Comparison of ENCODE assay signal across 1 cellular context in the genomic region with DNA sequence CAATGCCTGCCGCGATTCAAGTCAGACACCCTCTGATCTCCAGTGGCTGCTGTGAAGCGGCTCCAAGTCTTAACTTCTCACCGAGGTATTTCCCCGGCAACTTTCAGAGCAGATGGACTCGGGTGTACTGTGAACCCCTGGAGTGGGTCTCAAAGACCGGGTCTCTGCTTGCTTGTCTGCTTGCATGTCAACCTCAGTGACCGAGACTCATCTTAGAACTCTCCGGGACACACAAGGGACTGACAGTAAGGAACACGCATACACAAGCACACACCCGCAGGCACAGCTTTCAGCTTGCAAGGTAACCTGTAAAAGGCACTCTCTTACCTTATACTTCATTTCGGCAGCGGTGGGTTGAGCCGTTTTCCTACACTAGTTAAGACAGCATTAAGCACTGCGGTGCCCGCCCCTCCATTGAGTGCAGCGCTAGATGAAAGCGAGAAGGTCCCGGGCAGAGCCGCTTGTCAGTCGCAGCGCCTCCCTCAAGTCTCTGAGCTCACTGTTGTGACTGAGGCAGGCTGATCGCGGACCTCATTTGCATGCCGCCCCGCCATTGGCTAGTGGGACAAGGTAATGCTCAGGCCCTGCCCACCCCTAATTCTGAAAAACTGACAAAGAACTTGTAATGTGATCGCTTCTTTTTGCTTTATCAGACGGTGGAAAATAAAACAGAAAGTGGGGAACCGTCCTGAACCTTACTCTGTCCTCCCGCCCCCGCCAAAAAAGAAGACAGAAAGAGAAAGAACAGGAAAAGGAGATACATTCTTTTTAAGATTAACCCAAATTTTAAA.
TF ChIP-seq lines count a peak whose summit lies in the region.

A gene with protein sequence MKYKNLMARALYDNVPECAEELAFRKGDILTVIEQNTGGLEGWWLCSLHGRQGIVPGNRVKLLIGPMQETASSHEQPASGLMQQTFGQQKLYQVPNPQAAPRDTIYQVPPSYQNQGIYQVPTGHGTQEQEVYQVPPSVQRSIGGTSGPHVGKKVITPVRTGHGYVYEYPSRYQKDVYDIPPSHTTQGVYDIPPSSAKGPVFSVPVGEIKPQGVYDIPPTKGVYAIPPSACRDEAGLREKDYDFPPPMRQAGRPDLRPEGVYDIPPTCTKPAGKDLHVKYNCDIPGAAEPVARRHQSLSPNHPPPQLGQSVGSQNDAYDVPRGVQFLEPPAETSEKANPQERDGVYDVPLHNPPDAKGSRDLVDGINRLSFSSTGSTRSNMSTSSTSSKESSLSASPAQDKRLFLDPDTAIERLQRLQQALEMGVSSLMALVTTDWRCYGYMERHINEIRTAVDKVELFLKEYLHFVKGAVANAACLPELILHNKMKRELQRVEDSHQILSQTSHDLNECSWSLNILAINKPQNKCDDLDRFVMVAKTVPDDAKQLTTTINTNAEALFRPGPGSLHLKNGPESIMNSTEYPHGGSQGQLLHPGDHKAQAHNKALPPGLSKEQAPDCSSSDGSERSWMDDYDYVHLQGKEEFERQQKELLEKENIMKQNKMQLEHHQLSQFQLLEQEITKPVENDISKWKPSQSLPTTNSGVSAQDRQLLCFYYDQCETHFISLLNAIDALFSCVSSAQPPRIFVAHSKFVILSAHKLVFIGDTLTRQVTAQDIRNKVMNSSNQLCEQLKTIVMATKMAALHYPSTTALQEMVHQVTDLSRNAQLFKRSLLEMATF (minus strand): TSS at position 492 of the 791 bp plus-strand sequence. CDS start 153 bp downstream, at position 339.

TF ChIP-seq in HepG2, 621 proteins besides CTCF, POLR2A, EP300 and RAD21 (continued from another document and continues in another):
- TF ChIP-seq, protein P1, sequence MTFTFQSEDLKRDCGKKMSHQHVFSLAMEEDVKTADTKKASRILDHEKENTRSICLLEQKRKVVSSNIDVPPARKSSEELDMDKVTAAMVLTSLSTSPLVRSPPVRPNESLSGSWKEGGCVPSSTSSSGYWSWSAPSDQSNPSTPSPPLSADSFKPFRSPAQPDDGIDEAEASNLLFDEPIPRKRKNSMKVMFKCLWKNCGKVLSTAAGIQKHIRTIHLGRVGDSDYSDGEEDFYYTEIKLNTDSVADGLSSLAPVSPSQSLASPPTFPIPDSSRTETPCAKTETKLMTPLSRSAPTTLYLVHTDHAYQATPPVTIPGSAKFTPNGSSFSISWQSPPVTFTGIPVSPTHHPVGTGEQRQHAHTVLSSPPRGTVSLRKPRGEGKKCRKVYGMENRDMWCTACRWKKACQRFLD (CRISPR knock-in tag; IDR thresholded peaks at IDR 0.05; ENCODE audit: borderline replicate concordance) = no peak
- TF ChIP-seq SETDB1 (CRISPR knock-in tag; IDR thresholded peaks at IDR 0.05; ENCODE audit: borderline replicate concordance) (no peak), KLF16 (CRISPR knock-in tag; IDR thresholded peaks at IDR 0.05) (peak in 1 of 2 experiments; percentile 76; a peak in 2 of 4 replicates), PCBP2 (optimal IDR thresholded peaks at IDR 0.05; ENCODE audit: low read depth, low read length, poor library complexity, severe bottlenecking) (no peak), SPEN (CRISPR knock-in tag; IDR thresholded peaks at IDR 0.05; ENCODE audit: low read depth) (peak; percentile 56; the same call in 1 of the 2 replicates), ADNP (CRISPR knock-in tag; IDR thresholded peaks at IDR 0.05) (no peak), KLF15 (CRISPR knock-in tag; IDR thresholded peaks at IDR 0.05; ENCODE audit: borderline replicate concordance) (no peak), ZSCAN12 (CRISPR knock-in tag; IDR thresholded peaks at IDR 0.05) (peak; percentile 95; the same call in 1 of the 2 replicates), ZFP37 (CRISPR knock-in tag; IDR thresholded peaks at IDR 0.05; ENCODE audit: borderline replicate concordance) (0 out of 2 replicates have a peak, but pooled peaks have one; percentile 17), SALL2 (CRISPR knock-in tag; IDR thresholded peaks at IDR 0.05) (no peak), NCOA5 (CRISPR knock-in tag; IDR thresholded peaks at IDR 0.05) (no peak), ZFYVE20 (CRISPR knock-in tag; IDR thresholded peaks at IDR 0.05; ENCODE audit: borderline replicate concordance, low read depth) (no peak), HHEX (CRISPR knock-in tag; IDR thresholded peaks at IDR 0.05) (no peak), ZNF441 (CRISPR knock-in tag; IDR thresholded peaks at IDR 0.05; ENCODE audit: borderline replicate concordance) (peak; percentile 74; the same call in 1 of the 2 replicates), ARNTL (CRISPR knock-in tag; IDR thresholded peaks at IDR 0.05) (peak; percentile 39; the same call in 1 of the 2 replicates), PLRG1 (conservative IDR thresholded peaks at IDR 0.05) (no peak), YEATS4 (CRISPR knock-in tag; IDR thresholded peaks at IDR 0.05; ENCODE audit: borderline replicate concordance) (no peak), GATAD1 (CRISPR knock-in tag; IDR thresholded peaks at IDR 0.05) (peak; percentile 51), ATF1 (CRISPR knock-in tag; IDR thresholded peaks at IDR 0.05) (no peak), NRL (CRISPR knock-in tag; IDR thresholded peaks at IDR 0.05; ENCODE audit: borderline replicate concordance) (peak; percentile 93), NKX3-1 (CRISPR knock-in tag; IDR thresholded peaks at IDR 0.05) (0 out of 2 replicates have a peak, but pooled peaks have one; percentile 77), ZNF468 (CRISPR knock-in tag; IDR thresholded peaks at IDR 0.05) (no peak), ZNF510 (CRISPR knock-in tag; IDR thresholded peaks at IDR 0.05; ENCODE audit: low read depth) (no peak), ZNF101 (CRISPR knock-in tag; IDR thresholded peaks at IDR 0.05; ENCODE audit: borderline replicate concordance, low read depth) (no peak), SP5 (CRISPR knock-in tag; IDR thresholded peaks at IDR 0.05; ENCODE audit: borderline replicate concordance, low read depth) (peak; percentile 72; the same call in 1 of the 2 replicates), RBM39 (IDR thresholded peaks at IDR 0.05; ENCODE audit: low read depth, low read length, poor library complexity, severe bottlenecking) (no peak), ZNF747 (CRISPR knock-in tag; IDR thresholded peaks at IDR 0.05; ENCODE audit: borderline replicate concordance) (peak; percentile 71), HMG20B (CRISPR knock-in tag; conservative IDR thresholded peaks at IDR 0.05) (0 out of 2 replicates have a peak, but pooled peaks have one; percentile 31), ZNF451 (CRISPR knock-in tag; IDR thresholded peaks at IDR 0.05) (peak; percentile 11; the same call in 1 of the 2 replicates), ATF7-NPFF (CRISPR knock-in tag; IDR thresholded peaks at IDR 0.05; ENCODE audit: low read depth) (peak; percentile 54; the same call in 1 of the 2 replicates), BRD4 (CRISPR knock-in tag; IDR thresholded peaks at IDR 0.05) (peak; percentile 81), SIX1 (CRISPR knock-in tag; IDR thresholded peaks at IDR 0.05; ENCODE audit: borderline replicate concordance) (peak; percentile 90; the same call in 1 of the 2 replicates), ZNF879 (CRISPR knock-in tag; IDR thresholded peaks at IDR 0.05) (peak; percentile 59; the same call in 1 of the 2 replicates), SRF (IDR thresholded peaks at IDR 0.05; ENCODE audit: low read depth, low read length) (no peak), LCORL (IDR thresholded peaks at IDR 0.05) (no peak), LCORL (CRISPR knock-in tag; IDR thresholded peaks at IDR 0.05) (peak; percentile 62; the same call in 1 of the 2 replicates), KLF6 (CRISPR knock-in tag; IDR thresholded peaks at IDR 0.05) (peak; percentile 70; the same call in 1 of the 2 replicates), JUN (CRISPR knock-in tag; IDR thresholded peaks at IDR 0.05) (0 out of 2 replicates have a peak, but pooled peaks have one; percentile 37)
- TF ChIP-seq, protein P2, sequence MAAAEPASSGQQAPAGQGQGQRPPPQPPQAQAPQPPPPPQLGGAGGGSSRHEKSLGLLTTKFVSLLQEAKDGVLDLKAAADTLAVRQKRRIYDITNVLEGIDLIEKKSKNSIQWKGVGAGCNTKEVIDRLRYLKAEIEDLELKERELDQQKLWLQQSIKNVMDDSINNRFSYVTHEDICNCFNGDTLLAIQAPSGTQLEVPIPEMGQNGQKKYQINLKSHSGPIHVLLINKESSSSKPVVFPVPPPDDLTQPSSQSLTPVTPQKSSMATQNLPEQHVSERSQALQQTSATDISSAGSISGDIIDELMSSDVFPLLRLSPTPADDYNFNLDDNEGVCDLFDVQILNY (CRISPR knock-in tag; conservative IDR thresholded peaks at IDR 0.05) = no peak
- TF ChIP-seq, protein P3, sequence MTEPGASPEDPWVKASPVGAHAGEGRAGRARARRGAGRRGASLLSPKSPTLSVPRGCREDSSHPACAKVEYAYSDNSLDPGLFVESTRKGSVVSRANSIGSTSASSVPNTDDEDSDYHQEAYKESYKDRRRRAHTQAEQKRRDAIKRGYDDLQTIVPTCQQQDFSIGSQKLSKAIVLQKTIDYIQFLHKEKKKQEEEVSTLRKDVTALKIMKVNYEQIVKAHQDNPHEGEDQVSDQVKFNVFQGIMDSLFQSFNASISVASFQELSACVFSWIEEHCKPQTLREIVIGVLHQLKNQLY (CRISPR knock-in tag; IDR thresholded peaks at IDR 0.05) = 0 out of 2 replicates have a peak, but pooled peaks have one; percentile 41
- TF ChIP-seq, protein P4, sequence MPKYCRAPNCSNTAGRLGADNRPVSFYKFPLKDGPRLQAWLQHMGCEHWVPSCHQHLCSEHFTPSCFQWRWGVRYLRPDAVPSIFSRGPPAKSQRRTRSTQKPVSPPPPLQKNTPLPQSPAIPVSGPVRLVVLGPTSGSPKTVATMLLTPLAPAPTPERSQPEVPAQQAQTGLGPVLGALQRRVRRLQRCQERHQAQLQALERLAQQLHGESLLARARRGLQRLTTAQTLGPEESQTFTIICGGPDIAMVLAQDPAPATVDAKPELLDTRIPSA (CRISPR knock-in tag; IDR thresholded peaks at IDR 0.05; ENCODE audit: borderline replicate concordance) = no peak
- TF ChIP-seq, protein P5, sequence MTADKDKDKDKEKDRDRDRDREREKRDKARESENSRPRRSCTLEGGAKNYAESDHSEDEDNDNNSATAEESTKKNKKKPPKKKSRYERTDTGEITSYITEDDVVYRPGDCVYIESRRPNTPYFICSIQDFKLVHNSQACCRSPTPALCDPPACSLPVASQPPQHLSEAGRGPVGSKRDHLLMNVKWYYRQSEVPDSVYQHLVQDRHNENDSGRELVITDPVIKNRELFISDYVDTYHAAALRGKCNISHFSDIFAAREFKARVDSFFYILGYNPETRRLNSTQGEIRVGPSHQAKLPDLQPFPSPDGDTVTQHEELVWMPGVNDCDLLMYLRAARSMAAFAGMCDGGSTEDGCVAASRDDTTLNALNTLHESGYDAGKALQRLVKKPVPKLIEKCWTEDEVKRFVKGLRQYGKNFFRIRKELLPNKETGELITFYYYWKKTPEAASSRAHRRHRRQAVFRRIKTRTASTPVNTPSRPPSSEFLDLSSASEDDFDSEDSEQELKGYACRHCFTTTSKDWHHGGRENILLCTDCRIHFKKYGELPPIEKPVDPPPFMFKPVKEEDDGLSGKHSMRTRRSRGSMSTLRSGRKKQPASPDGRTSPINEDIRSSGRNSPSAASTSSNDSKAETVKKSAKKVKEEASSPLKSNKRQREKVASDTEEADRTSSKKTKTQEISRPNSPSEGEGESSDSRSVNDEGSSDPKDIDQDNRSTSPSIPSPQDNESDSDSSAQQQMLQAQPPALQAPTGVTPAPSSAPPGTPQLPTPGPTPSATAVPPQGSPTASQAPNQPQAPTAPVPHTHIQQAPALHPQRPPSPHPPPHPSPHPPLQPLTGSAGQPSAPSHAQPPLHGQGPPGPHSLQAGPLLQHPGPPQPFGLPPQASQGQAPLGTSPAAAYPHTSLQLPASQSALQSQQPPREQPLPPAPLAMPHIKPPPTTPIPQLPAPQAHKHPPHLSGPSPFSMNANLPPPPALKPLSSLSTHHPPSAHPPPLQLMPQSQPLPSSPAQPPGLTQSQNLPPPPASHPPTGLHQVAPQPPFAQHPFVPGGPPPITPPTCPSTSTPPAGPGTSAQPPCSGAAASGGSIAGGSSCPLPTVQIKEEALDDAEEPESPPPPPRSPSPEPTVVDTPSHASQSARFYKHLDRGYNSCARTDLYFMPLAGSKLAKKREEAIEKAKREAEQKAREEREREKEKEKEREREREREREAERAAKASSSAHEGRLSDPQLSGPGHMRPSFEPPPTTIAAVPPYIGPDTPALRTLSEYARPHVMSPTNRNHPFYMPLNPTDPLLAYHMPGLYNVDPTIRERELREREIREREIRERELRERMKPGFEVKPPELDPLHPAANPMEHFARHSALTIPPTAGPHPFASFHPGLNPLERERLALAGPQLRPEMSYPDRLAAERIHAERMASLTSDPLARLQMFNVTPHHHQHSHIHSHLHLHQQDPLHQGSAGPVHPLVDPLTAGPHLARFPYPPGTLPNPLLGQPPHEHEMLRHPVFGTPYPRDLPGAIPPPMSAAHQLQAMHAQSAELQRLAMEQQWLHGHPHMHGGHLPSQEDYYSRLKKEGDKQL (CRISPR knock-in tag; IDR thresholded peaks at IDR 0.05; ENCODE audit: low read depth) = no peak
- TF ChIP-seq, protein P6, sequence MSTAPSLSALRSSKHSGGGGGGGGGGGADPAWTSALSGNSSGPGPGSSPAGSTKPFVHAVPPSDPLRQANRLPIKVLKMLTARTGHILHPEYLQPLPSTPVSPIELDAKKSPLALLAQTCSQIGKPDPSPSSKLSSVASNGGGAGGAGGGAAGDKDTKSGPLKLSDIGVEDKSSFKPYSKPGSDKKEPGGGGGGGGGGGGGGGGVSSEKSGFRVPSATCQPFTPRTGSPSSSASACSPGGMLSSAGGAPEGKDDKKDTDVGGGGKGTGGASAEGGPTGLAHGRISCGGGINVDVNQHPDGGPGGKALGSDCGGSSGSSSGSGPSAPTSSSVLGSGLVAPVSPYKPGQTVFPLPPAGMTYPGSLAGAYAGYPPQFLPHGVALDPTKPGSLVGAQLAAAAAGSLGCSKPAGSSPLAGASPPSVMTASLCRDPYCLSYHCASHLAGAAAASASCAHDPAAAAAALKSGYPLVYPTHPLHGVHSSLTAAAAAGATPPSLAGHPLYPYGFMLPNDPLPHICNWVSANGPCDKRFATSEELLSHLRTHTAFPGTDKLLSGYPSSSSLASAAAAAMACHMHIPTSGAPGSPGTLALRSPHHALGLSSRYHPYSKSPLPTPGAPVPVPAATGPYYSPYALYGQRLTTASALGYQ (CRISPR knock-in tag; IDR thresholded peaks at IDR 0.05) = peak; percentile 77
- TF ChIP-seq, protein P7, sequence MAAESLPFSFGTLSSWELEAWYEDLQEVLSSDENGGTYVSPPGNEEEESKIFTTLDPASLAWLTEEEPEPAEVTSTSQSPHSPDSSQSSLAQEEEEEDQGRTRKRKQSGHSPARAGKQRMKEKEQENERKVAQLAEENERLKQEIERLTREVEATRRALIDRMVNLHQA (CRISPR knock-in tag; IDR thresholded peaks at IDR 0.05) = no peak
- TF ChIP-seq, protein P8, sequence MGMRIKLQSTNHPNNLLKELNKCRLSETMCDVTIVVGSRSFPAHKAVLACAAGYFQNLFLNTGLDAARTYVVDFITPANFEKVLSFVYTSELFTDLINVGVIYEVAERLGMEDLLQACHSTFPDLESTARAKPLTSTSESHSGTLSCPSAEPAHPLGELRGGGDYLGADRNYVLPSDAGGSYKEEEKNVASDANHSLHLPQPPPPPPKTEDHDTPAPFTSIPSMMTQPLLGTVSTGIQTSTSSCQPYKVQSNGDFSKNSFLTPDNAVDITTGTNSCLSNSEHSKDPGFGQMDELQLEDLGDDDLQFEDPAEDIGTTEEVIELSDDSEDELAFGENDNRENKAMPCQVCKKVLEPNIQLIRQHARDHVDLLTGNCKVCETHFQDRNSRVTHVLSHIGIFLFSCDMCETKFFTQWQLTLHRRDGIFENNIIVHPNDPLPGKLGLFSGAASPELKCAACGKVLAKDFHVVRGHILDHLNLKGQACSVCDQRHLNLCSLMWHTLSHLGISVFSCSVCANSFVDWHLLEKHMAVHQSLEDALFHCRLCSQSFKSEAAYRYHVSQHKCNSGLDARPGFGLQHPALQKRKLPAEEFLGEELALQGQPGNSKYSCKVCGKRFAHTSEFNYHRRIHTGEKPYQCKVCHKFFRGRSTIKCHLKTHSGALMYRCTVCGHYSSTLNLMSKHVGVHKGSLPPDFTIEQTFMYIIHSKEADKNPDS (CRISPR knock-in tag; IDR thresholded peaks at IDR 0.05) = no peak
